In the genomic region with DNA sequence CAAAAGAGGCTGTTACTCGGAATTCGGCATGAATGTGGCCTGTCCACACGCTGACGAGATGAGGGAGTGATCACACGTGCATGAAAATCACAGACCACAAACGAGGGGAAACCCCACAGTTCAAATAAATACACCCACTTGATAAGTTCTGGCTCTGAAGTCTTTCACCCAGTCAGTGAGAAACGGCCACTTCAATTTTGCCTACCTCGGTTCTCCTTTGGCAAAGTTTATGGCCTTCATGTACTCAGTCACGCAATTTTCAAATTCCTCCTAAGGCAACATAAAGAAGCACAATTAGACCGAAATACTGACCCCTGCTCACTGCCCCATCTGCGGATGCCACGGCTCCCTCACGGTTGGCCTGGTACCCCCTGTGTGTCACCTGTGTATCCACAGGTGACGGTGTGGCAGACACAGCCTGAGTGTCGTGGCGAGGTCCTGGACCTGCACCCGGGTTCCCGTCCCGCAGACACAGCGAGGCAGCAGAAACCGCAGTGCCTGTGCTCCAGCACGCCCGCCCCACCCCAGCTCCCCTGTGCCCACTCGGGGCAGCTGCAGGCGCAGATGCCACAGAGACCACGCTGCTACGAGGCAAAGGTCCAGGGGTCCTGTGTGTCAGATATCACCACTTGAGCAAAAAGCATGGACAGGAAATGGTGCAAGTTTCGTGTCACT, we compare ENCODE assay signal across 16 cellular contexts. TPM values are rescaled to one million over a fixed set of nuclear protein-coding genes. Genes with fewer than 3 reads are reported as not detected.
DNase-seq lines count a peak whose midpoint lies in the region; ATAC-seq and TF ChIP-seq lines count a peak whose summit lies in the region.
"Had no signal": no experiment of that assay in that cellular context is flagged by ENCODE, and none has a peak within 500 bp of the region (broad histone marks: within the 10 kb centered on the region; RNA-seq: fewer than 3 reads in every experiment).

No MANE protein-coding gene starts in this region.

- H3K4ac ChIP-seq in H9 (ENCODE audit: low read depth, low read length), result no peak overlapping the region

- no CpG with 5 or more reads among the region's 28 CpGs for WGBS in H9 (ENCODE audit: extremely low coverage, insufficient read length, low lambda C conversion rate)

- no peak for TF ChIP-seq CTCF in H9 (conservative IDR thresholded peaks at IDR 0.05)

- H2AK5ac ChIP-seq in H9 (ENCODE audit: insufficient read length, low read length), result no peak overlapping the region

- H3K4me1 Mint-ChIP-seq in H9, result peaks cover 7 to 13% of the 10 kb centered on the region in 2 experiments
- peaks cover 15% of the 10 kb centered on the region for H3K4me1 Mint-ChIP-seq in central memory CD8-positive, alpha-beta T cell
- peaks cover 2 to 4% of the 10 kb centered on the region in 2 donors for H3K4me1 Mint-ChIP-seq in effector memory CD8-positive, alpha-beta T cell (ENCODE audit: low read depth in 2 of 2)

- no peak overlapping the region for H3T11ph ChIP-seq in H9 (ENCODE audit: low read length)

- no peak overlapping the region for H3K27ac ChIP-seq in H9 (ENCODE audit: insufficient read length, low read depth, low read length)
- H3K27ac ChIP-seq: brain microvascular endothelial cell, gastroesophageal sphincter, KMS-11 had no signal

- H4K5ac ChIP-seq in H9 (ENCODE audit: insufficient read length, low read depth, low read length), result no peak overlapping the region

- H3K23me2 ChIP-seq in H9 (ENCODE audit: insufficient read length, low read depth, low read length, poor library complexity, severe bottlenecking), result no peaks in the 10 kb centered on the region

- no peaks in the 10 kb centered on the region for H3K27me3 ChIP-seq in H9 (ENCODE audit: insufficient read depth, low read length)
- H3K27me3 ChIP-seq: brain microvascular endothelial cell had no signal

- H2BK12ac ChIP-seq in H9 (ENCODE audit: insufficient read length, low read depth, low read length), result no peak overlapping the region

- no peak overlapping the region for H2BK15ac ChIP-seq in H9 (ENCODE audit: low read depth, low read length)

- no peaks in the 10 kb centered on the region; a peak in 1 of 7 replicates for H3K36me3 Mint-ChIP-seq in H9 (ENCODE audit: insufficient read depth in 1 of 3, low read depth in 3 of 3)
- H3K36me3 Mint-ChIP-seq in central memory CD8-positive, alpha-beta T cell (ENCODE audit: insufficient read depth), result no peaks in the 10 kb centered on the region
- no peaks in the 10 kb centered on the region for H3K36me3 Mint-ChIP-seq in effector memory CD8-positive, alpha-beta T cell (ENCODE audit: insufficient read depth)
- H3K36me3 Mint-ChIP-seq: activated naive CD4-positive, alpha-beta T cell treated with anti-CD3 and anti-CD28 coated beads, Interleukin-2, amount 10 ng/mL, durations not matched to agents 7 days and 5 days had no signal

- no peak overlapping the region for H4K8ac ChIP-seq in H9 (replicated peaks; ENCODE audit: insufficient read length, low read depth, low read length)

- H3K9me3 Mint-ChIP-seq in H9, result no peaks in the 10 kb centered on the region
- H3K9me3 Mint-ChIP-seq in central memory CD8-positive, alpha-beta T cell, result no peaks in the 10 kb centered on the region
- no peaks in the 10 kb centered on the region for H3K9me3 Mint-ChIP-seq in effector memory CD8-positive, alpha-beta T cell
- H3K9me3 Mint-ChIP-seq: activated naive CD4-positive, alpha-beta T cell treated with anti-CD3 and anti-CD28 coated beads, Interleukin-2, amount 10 ng/mL, durations not matched to agents 7 days and 5 days; activated T-cell treated with anti-CD3 and anti-CD28 coated beads, Interleukin-2, amount 50 U/mL, for 24 hours had no signal

- H3K56ac ChIP-seq in H9 (ENCODE audit: insufficient read length, low read depth, low read length), result no peak overlapping the region

- no peaks in the 10 kb centered on the region for H3K9me3 ChIP-seq in H9 (ENCODE audit: control insufficient read depth, low read depth, low read length)
- H3K9me3 ChIP-seq: gastroesophageal sphincter had no signal

- H3K9ac ChIP-seq in H9 (ENCODE audit: extremely low read depth, insufficient read length, low read length), result no peak overlapping the region
- H3K9ac ChIP-seq: KMS-11 had no signal

- no peaks in the 10 kb centered on the region for H3K79me1 ChIP-seq in H9 (ENCODE audit: insufficient read depth, low read depth, low read length, poor library complexity, severe bottlenecking)

- no peak overlapping the region for H2AFZ ChIP-seq in H9 (ENCODE audit: low read length)

- H3K4me1 ChIP-seq in H9 (ENCODE audit: insufficient read depth, low read length), result no peaks in the 10 kb centered on the region

- no peak overlapping the region for H2BK5ac ChIP-seq in H9 (ENCODE audit: insufficient read length, low read length)

- ATAC-seq in GM18498 (IDR thresholded peaks at IDR 0.05; ENCODE audit: unreplicated experiment) (peak; percentile 33), GM18870 (IDR thresholded peaks at IDR 0.05; ENCODE audit: unreplicated experiment) (no peak)
- no peak for ATAC-seq in central memory CD8-positive, alpha-beta T cell (replicated peaks; ENCODE audit: extremely low read depth, poor library complexity, severe bottlenecking)
- ATAC-seq in effector memory CD8-positive, alpha-beta T cell (replicated peaks), result no peak
- ATAC-seq: gastroesophageal sphincter had no signal

- no peak overlapping the region for H3K14ac ChIP-seq in H9 (ENCODE audit: insufficient read depth, low read length)

- intact Hi-C loops in posterior vena cava (cut with DNase I), result loop anchor here (5.0 to 10.0 kb wide), 2 partner anchors 181 to 184 kb away; no protein-coding TSS in a partner anchor

- H3K18ac ChIP-seq in H9 (ENCODE audit: insufficient read length, low read depth, low read length), result no peak overlapping the region

- H3K27me3 Mint-ChIP-seq in H9 (ENCODE audit: low read depth), result peaks cover 20% of the 10 kb centered on the region
- H3K27me3 Mint-ChIP-seq in central memory CD8-positive, alpha-beta T cell, result peaks cover 68% of the 10 kb centered on the region
- H3K27me3 Mint-ChIP-seq in effector memory CD8-positive, alpha-beta T cell, result peaks cover 59 to 78% of the 10 kb centered on the region in 2 donors

- H3K4me3 Mint-ChIP-seq in H9, result peak overlapping the region; percentile 38 to 64; a peak in 3 of 5 replicates
- H3K4me3 Mint-ChIP-seq in central memory CD8-positive, alpha-beta T cell, result peak overlapping the region; percentile 62
- H3K4me3 Mint-ChIP-seq in effector memory CD8-positive, alpha-beta T cell, result no peak overlapping the region
- H3K4me3 Mint-ChIP-seq: activated naive CD4-positive, alpha-beta T cell treated with anti-CD3 and anti-CD28 coated beads, Interleukin-2, amount 10 ng/mL, durations not matched to agents 7 days and 5 days had no signal

- no peaks in the 10 kb centered on the region for H3K79me2 ChIP-seq in H9 (ENCODE audit: insufficient read depth, low read length)

- H4K91ac ChIP-seq in H9 (ENCODE audit: insufficient read length, low read depth, low read length), result no peak overlapping the region

- H2BK120ac ChIP-seq in H9 (ENCODE audit: low read depth, low read length, poor library complexity, severe bottlenecking), result no peak overlapping the region

- no peaks in the 10 kb centered on the region for H4K20me1 ChIP-seq in H9 (ENCODE audit: control insufficient read depth, insufficient read depth, insufficient read length)

- H3K4me2 ChIP-seq in H9 (ENCODE audit: insufficient read depth, insufficient read length, low read length), result no peak overlapping the region
- H3K4me2 ChIP-seq: KMS-11 had no signal

- H3K27ac Mint-ChIP-seq in H9, result no peak overlapping the region
- no peak overlapping the region for H3K27ac Mint-ChIP-seq in central memory CD8-positive, alpha-beta T cell (ENCODE audit: low read depth)
- H3K27ac Mint-ChIP-seq in effector memory CD8-positive, alpha-beta T cell, result no peak overlapping the region
- H3K27ac Mint-ChIP-seq: activated naive CD4-positive, alpha-beta T cell treated with anti-CD3 and anti-CD28 coated beads, Interleukin-2, amount 10 ng/mL, durations not matched to agents 7 days and 5 days; activated T-cell treated with anti-CD3 and anti-CD28 coated beads, Interleukin-2, amount 50 U/mL, for 24 hours had no signal

- H2BK20ac ChIP-seq in H9 (ENCODE audit: low read depth, low read length, poor library complexity, severe bottlenecking), result no peak overlapping the region

- no peak for DNase-seq in H9
- DNase-seq in central memory CD8-positive, alpha-beta T cell (ENCODE audit: low spot score in 2 of 2), result no peak
- peak; percentile 77 for DNase-seq in posterior vena cava (ENCODE audit: low spot score)
- no peak for DNase-seq in DMS 273 treated with DMSO at 0.1 percent for 48 hours (lab: John Stamatoyannopoulos, UW)
- no peak for DNase-seq in stimulated activated CD4-positive, alpha-beta T cell treated with anti-CD3 and anti-CD28 coated beads, Interleukin-2, amount 100 ng/mL, for 48 hours
- no peak for DNase-seq in effector memory CD8-positive, alpha-beta T cell
- DNase-seq: NCI-H1092 treated with DMSO at 0.1 percent for 48 hours, NCI-H2107, Right ventricle myocardium superior had no signal

- H3K23ac ChIP-seq in H9 (ENCODE audit: insufficient read length, low read depth, low read length), result no peak overlapping the region

RNA-seq across cellular contexts. Expression of gene CFAP46, which starts 1.4 kb away (rescaled TPM):
- total RNA-seq in H9 (2021) (2.9 and 3.1 TPM in 2 replicates), posterior vena cava (under 1 TPM; 0.14 to 0.81 TPM)

Comparison
In these comparisons a context has a peak if more than half of its experiments do, and no peak if none do; other contexts are left out.
1. H3K4me3 Mint-ChIP-seq: peak in H9 (2 of 2) and central memory CD8-positive, alpha-beta T cell (single experiment); none in effector memory CD8-positive, alpha-beta T cell (0 of 2).